ENCODE assay signal across 1 cellular context in genomic region chr19:18284710-18285430, GRCh38.
TF ChIP-seq lines count a peak whose summit lies in the region.

No MANE protein-coding gene starts in this region.

TF ChIP-seq in IMR-90, 13 proteins besides CTCF, POLR2A, EP300 and RAD21:
- TF ChIP-seq CHD1 (IDR thresholded peaks at IDR 0.05; ENCODE audit: low read depth, low read length) (no peak), SMC3 (IDR thresholded peaks at IDR 0.05; ENCODE audit: low read depth, low read length) (no peak), BHLHE40 (IDR thresholded peaks at IDR 0.05; ENCODE audit: low read depth, low read length) (no peak), FOS (IDR thresholded peaks at IDR 0.05; ENCODE audit: low read depth, low read length) (no peak), USF2 (IDR thresholded peaks at IDR 0.05; ENCODE audit: low read depth, low read length) (no peak), RCOR1 (IDR thresholded peaks at IDR 0.05; ENCODE audit: insufficient replicate concordance, low read length) (no peak), MAZ (IDR thresholded peaks at IDR 0.05; ENCODE audit: borderline replicate concordance, low read depth, low read length) (no peak), MAFK (IDR thresholded peaks at IDR 0.05; ENCODE audit: low read depth, low read length) (no peak)
